In the genomic region with DNA sequence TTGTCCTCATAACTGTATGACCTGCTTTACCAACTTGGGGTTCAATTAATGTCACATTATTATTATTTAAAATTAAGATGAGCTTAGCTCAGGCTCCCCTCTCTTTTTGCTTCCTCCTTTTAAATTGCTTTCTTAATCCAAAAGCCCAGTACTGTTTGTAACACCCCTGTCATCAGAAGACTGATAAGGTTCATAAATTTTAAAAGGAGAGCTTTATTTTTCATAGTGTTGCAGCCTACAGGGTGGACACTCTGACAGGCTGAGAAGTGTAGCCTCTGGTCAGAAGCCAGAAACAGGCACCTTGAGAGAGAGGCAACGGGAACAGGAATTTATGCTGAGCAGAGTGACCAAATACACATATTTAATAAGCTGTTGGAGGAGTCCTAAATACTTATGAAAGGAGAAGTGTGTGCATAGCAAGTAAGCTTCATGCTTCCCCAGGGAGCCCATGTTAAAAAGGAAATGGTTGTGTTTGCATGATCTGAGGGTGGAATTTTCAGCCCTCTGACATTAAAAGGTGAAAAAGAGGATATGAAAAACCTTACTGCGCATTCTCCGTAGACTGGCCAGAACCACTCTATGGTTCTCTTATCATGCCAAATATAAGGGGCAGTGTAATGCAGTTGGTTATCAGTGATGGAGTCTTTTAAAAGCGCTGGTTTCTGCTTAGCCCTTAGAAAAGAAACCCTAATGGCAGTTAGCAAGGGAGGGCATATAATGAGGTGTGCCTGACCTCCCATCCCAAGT, we compare ENCODE assay signal across 1 cellular context.
TF ChIP-seq lines count a peak whose summit lies in the region.

No MANE protein-coding gene starts in this region.

TF ChIP-seq in GM23338, 12 proteins besides CTCF, POLR2A, EP300 and RAD21 (continued from another document):
- TF ChIP-seq ZNF462 (CRISPR knock-in tag; IDR thresholded peaks at IDR 0.05): no peak
